Comparison of ENCODE assay signal across 31 cellular contexts in the genomic region with DNA sequence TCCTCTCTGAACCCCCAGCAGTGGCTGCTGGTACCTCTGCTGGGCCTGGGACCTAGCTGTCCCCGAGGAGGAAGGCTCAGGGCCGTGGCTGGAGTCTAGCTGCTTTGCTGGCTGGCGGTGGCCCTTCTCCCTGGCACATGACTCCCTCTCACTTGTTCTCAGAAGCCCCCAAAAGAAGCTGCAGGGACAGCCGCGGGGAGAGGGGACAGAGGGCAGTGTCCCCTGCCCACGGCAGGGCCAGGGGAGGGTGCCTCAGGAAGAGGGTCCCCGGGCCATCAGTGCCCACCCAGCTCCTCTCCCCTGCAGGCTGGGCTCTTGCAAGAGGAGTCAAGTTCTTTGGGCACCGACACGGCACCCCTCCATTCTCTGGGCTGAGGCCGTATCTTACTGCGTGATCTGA. TPM values are rescaled to one million over a fixed set of nuclear protein-coding genes. Genes with fewer than 3 reads are reported as not detected.
DNase-seq lines count a peak whose midpoint lies in the region; ATAC-seq and TF ChIP-seq lines count a peak whose summit lies in the region.
"Had no signal": no experiment of that assay in that cellular context is flagged by ENCODE, and none has a peak within 500 bp of the region (broad histone marks: within the 10 kb centered on the region; RNA-seq: fewer than 3 reads in every experiment).

No MANE protein-coding gene starts in this region.

- BruUV-seq in IMR-90 (replicated peaks; lab: Mats Ljungman, UMichigan), result no TSS peak

- POLR2A ChIA-PET in IMR-90 (lab: Charles Lee; ENCODE audit: unreplicated experiment), result no interaction called here

- CTCF ChIA-PET in IMR-90 (lab: Yijun Ruan, JAX), result no interaction called here

- TF ChIP-seq CTCF in IMR-90 (conservative IDR thresholded peaks at IDR 0.05; ENCODE audit: low read depth, low read length) (no peak), brain (conservative IDR thresholded peaks at IDR 0.05) (no peak), nephron (IDR thresholded peaks at IDR 0.05; ENCODE audit: unreplicated experiment in 3 of 3) (no peak), thoracic aorta (IDR thresholded peaks at IDR 0.05) (no peak)

- H4K20me1 ChIP-seq in IMR-90 (ENCODE audit: insufficient read depth, low read length), result no peaks in the 10 kb centered on the region

- 95% methylated on average over 5 of the region's 11 CpGs; no CpG with 5 or more reads in 1 of the 2 experiments for WGBS in IMR-90 (ENCODE audit: extremely low coverage in 2 of 2, insufficient read length in 1 of 2), 2 experiments

- peaks cover 20% of the 10 kb centered on the region for H3K36me3 Mint-ChIP-seq in brain
- H3K36me3 Mint-ChIP-seq in nephron (ENCODE audit: low read depth), result peaks cover 14% of the 10 kb centered on the region

- H2BK120ac ChIP-seq in IMR-90 (ENCODE audit: low read depth, low read length), result no peak overlapping the region

- H3K9me3 ChIP-seq in IMR-90 (ENCODE audit: control insufficient read depth, insufficient read depth, low read length) (no peaks in the 10 kb centered on the region), thoracic aorta (no peaks in the 10 kb centered on the region)
- H3K9me3 ChIP-seq: BLaER1 treated with 17β-estradiol and CSF1 and Interleukin-3, amounts not matched to agents 10 nM and 100 nM; Caco-2; gastroesophageal sphincter; left lung; right lobe of liver; suprapubic skin had no signal

- H3K27ac ChIP-seq in IMR-90 (ENCODE audit: insufficient read depth, low read length) (no peak overlapping the region), thoracic aorta (peak overlapping the region; percentile 65 to 69)
- H3K27ac ChIP-seq: gastroesophageal sphincter, left lung, WERI-Rb-1 had no signal

- H2AK5ac ChIP-seq in IMR-90 (ENCODE audit: low read depth, low read length), result peak overlapping the region; percentile 51

- no peak overlapping the region for H2AFZ ChIP-seq in IMR-90 (replicated peaks; ENCODE audit: low read length, poor library complexity)

- H3K27me3 ChIP-seq in IMR-90 (ENCODE audit: control insufficient read depth, insufficient read depth, low read length), result no peaks in the 10 kb centered on the region
- no peaks in the 10 kb centered on the region for H3K27me3 ChIP-seq in thoracic aorta (replicated peaks; ENCODE audit: insufficient read depth)
- H3K27me3 ChIP-seq: BLaER1 treated with 17β-estradiol and CSF1 and Interleukin-3, amounts not matched to agents 10 nM and 100 nM; gastroesophageal sphincter; left lung; right lobe of liver; suprapubic skin had no signal

- H2AK9ac ChIP-seq in IMR-90 (replicated peaks; ENCODE audit: low read depth, low read length, poor library complexity), result no peak overlapping the region

- H3K4me2 ChIP-seq in IMR-90 (ENCODE audit: low read depth, low read length), result no peak overlapping the region

- no peak for TF ChIP-seq POLR2A in IMR-90 (IDR thresholded peaks at IDR 0.05; ENCODE audit: low read depth, low read length)

- no peak overlapping the region for H2BK5ac ChIP-seq in IMR-90 (ENCODE audit: low read depth, low read length, poor library complexity, severe bottlenecking)

- no peak for ATAC-seq in IMR-90 (ENCODE audit: low read depth)
- no peak for ATAC-seq in thoracic aorta (ENCODE audit: insufficient number of reproducible peaks, low FRiP score, low read depth)
- no peak for ATAC-seq in left lobe of liver
- ATAC-seq: activated CD8-positive, alpha-beta memory T cell treated with anti-CD3 and anti-CD28 coated beads, Interleukin-2, amount 10 ng/mL, durations not matched to agents 7 days and 5 days; activated T-cell treated with anti-CD3 and anti-CD28 coated beads, Interleukin-2, amount 50 U/mL, for 72 hours; gastroesophageal sphincter; left lung; natural killer cell; PC-3; right lobe of liver; stimulated activated effector memory CD8-positive, alpha-beta T cell treated with anti-CD3 and anti-CD28 coated beads, Interleukin-12 subunit alpha, Interleukin-12 subunit beta, amount 100 ng/mL, for 72 hours had no signal

- H3K9me3 Mint-ChIP-seq in brain, result no peaks in the 10 kb centered on the region
- H3K9me3 Mint-ChIP-seq in nephron, result no peaks in the 10 kb centered on the region
- H3K9me3 Mint-ChIP-seq: activated CD4-positive, alpha-beta T cell treated with anti-CD3 and anti-CD28 coated beads, Interleukin-2, amount 10 ng/mL, durations not matched to agents 24 days and 14 days; activated T-cell treated with anti-CD3 and anti-CD28 coated beads, Interleukin-2, amount 50 U/mL, for 72 hours; natural killer cell; stimulated activated effector memory CD8-positive, alpha-beta T cell treated with anti-CD3 and anti-CD28 coated beads, Interleukin-12 subunit alpha, Interleukin-12 subunit beta, amount 100 ng/mL, for 72 hours had no signal

- H2BK15ac ChIP-seq in IMR-90 (ENCODE audit: low read depth, low read length), result no peak overlapping the region

- no peak overlapping the region for H3K23ac ChIP-seq in IMR-90 (ENCODE audit: low read depth, low read length)

- no peak overlapping the region for H2BK20ac ChIP-seq in IMR-90 (ENCODE audit: low read depth, low read length)

- intact Hi-C loops in IMR-90 (cut with micrococcal nuclease), result no loop called here

- no peak overlapping the region for H3K18ac ChIP-seq in IMR-90 (ENCODE audit: low read depth, low read length)

- no peak overlapping the region for H4K5ac ChIP-seq in IMR-90 (ENCODE audit: low read depth, low read length)

- dilution Hi-C loops in IMR-90 (cut with HindIII; ENCODE audit: low sequenced_read_pairs, unreplicated experiment), result no loop called here

- no peak overlapping the region for H4K8ac ChIP-seq in IMR-90 (ENCODE audit: low read depth in 2 of 2, low read length in 2 of 2)

- H3K27ac Mint-ChIP-seq in brain (peak overlapping the region; percentile 52 to 89 (median 75)), nephron (peak overlapping the region; percentile 77 to 98 (median 96))
- H3K27ac Mint-ChIP-seq: activated CD4-positive, alpha-beta T cell treated with anti-CD3 and anti-CD28 coated beads, Interleukin-2, amount 10 ng/mL, durations not matched to agents 24 days and 14 days; activated T-cell treated with anti-CD3 and anti-CD28 coated beads, Interleukin-2, amount 50 U/mL, for 72 hours; natural killer cell; progenitor cell of endocrine pancreas; stimulated activated effector memory CD8-positive, alpha-beta T cell treated with anti-CD3 and anti-CD28 coated beads, Interleukin-12 subunit alpha, Interleukin-12 subunit beta, amount 100 ng/mL, for 72 hours had no signal

- H3K4me3 ChIP-seq in IMR-90 (ENCODE audit: insufficient read depth, low read depth, low read length), result no peak overlapping the region
- H3K4me3 ChIP-seq in thoracic aorta, result no peak overlapping the region
- H3K4me3 ChIP-seq: BLaER1 treated with 17β-estradiol and CSF1 and Interleukin-3, amounts not matched to agents 10 nM and 100 nM; gastroesophageal sphincter; left lung; right lobe of liver; suprapubic skin had no signal

- H3K14ac ChIP-seq in IMR-90 (replicated peaks; ENCODE audit: low read depth, low read length), result no peak overlapping the region

- no peak overlapping the region for H3K9ac ChIP-seq in IMR-90 (ENCODE audit: low read depth, low read length)

- H3K79me1 ChIP-seq in IMR-90 (ENCODE audit: low read depth in 1 of 2, low read length in 2 of 2), result peaks cover under 1 to 50% of the 10 kb centered on the region in 2 experiments; a peak in 2 of 4 replicates

- H3K27me3 Mint-ChIP-seq in brain (no peaks in the 10 kb centered on the region), nephron (ENCODE audit: low read depth) (no peaks in the 10 kb centered on the region)
- H3K27me3 Mint-ChIP-seq: activated CD4-positive, alpha-beta T cell treated with anti-CD3 and anti-CD28 coated beads, Interleukin-2, amount 10 ng/mL, durations not matched to agents 24 days and 14 days; activated CD8-positive, alpha-beta memory T cell treated with anti-CD3 and anti-CD28 coated beads, Interleukin-2, amount 10 ng/mL, durations not matched to agents 7 days and 5 days; progenitor cell of endocrine pancreas had no signal

- in situ Hi-C loops in IMR-90 (cut with MboI; ENCODE audit: low sequenced_read_pairs), result no loop called here

- no peak overlapping the region for H3K4ac ChIP-seq in IMR-90 (ENCODE audit: low read depth, low read length)

- TF ChIP-seq RAD21 in IMR-90 (IDR thresholded peaks at IDR 0.05; ENCODE audit: low read length), result no peak

- peaks cover 27% of the 10 kb centered on the region for H3K9me1 ChIP-seq in IMR-90 (ENCODE audit: insufficient read depth, low read length)

- peaks cover 1% of the 10 kb centered on the region for H3K36me3 ChIP-seq in IMR-90 (ENCODE audit: control insufficient read depth, insufficient read depth, low read length)
- no peaks in the 10 kb centered on the region for H3K36me3 ChIP-seq in thoracic aorta

- H3K4me1 Mint-ChIP-seq in brain, result peaks cover 78% of the 10 kb centered on the region
- peaks cover 55% of the 10 kb centered on the region for H3K4me1 Mint-ChIP-seq in nephron
- H3K4me1 Mint-ChIP-seq: activated CD8-positive, alpha-beta memory T cell treated with anti-CD3 and anti-CD28 coated beads, Interleukin-2, amount 10 ng/mL, durations not matched to agents 7 days and 5 days; natural killer cell; stimulated activated effector memory CD8-positive, alpha-beta T cell treated with anti-CD3 and anti-CD28 coated beads, Interleukin-12 subunit alpha, Interleukin-12 subunit beta, amount 100 ng/mL, for 72 hours had no signal

- H3K4me1 ChIP-seq in IMR-90 (ENCODE audit: control insufficient read depth, insufficient read depth, low read length), result peaks cover 23% of the 10 kb centered on the region
- peaks cover 50 to 70% of the 10 kb centered on the region in 2 donors for H3K4me1 ChIP-seq in thoracic aorta (ENCODE audit: control insufficient read depth in 1 of 2, low read depth in 2 of 2)
- H3K4me1 ChIP-seq: Caco-2 had no signal

- H4K91ac ChIP-seq in IMR-90 (ENCODE audit: insufficient read depth, low read depth, low read length), result no peak overlapping the region

- DNase-seq in IMR-90 (no peak), thoracic aorta (ENCODE audit: low spot score) (no peak), NCI-H1105 treated with DMSO at 0.1 percent for 48 hours (lab: John Stamatoyannopoulos, UW) (no peak), left lobe of liver (ENCODE audit: low spot score) (no peak), NCI-H1436 treated with DMSO at 0.1 percent for 48 hours (lab: John Stamatoyannopoulos, UW) (no peak)
- DNase-seq: activated CD4-positive, alpha-beta T cell treated with anti-CD3 and anti-CD28 coated beads, Interleukin-2, amount 10 ng/mL, durations not matched to agents 24 days and 14 days; activated CD8-positive, alpha-beta memory T cell treated with anti-CD3 and anti-CD28 coated beads, Interleukin-2, amount 10 ng/mL, durations not matched to agents 7 days and 5 days; activated naive CD4-positive, alpha-beta T cell treated with anti-CD3 and anti-CD28 coated beads, Interleukin-2, amount 50 U/mL, for 16 hours; activated T-cell treated with anti-CD3 and anti-CD28 coated beads, Interleukin-2, amount 50 U/mL, for 72 hours; amniotic stem cell; Caco-2; dermis blood vessel endothelial cell; DMS79 treated with DMSO at 0.1 percent for 48 hours; H7; natural killer cell; NCI-H187 treated with DMSO at 0.1 percent for 48 hours; NCI-H524; PC-3; right lobe of liver; SHP77; stimulated activated CD4-positive, alpha-beta T cell treated with anti-CD3 and anti-CD28 coated beads, Interleukin-12 subunit alpha, Interleukin-12 subunit beta, amount 100 ng/mL, for 4 hours; stimulated activated CD4-positive, alpha-beta T cell treated with anti-CD3 and anti-CD28 coated beads, Interleukin-4, amount 100 ng/mL, for 24 hours; WERI-Rb-1 had no signal

- no peak overlapping the region for H3K56ac ChIP-seq in IMR-90 (ENCODE audit: extremely low read depth, insufficient read depth, low read length)

- no peak overlapping the region for H3K4me3 Mint-ChIP-seq in brain
- peak overlapping the region in 2 of 3 experiments; percentile 16 to 75 for H3K4me3 Mint-ChIP-seq in nephron
- H3K4me3 Mint-ChIP-seq: activated CD4-positive, alpha-beta T cell treated with anti-CD3 and anti-CD28 coated beads, Interleukin-2, amount 10 ng/mL, durations not matched to agents 24 days and 14 days; activated CD8-positive, alpha-beta memory T cell treated with anti-CD3 and anti-CD28 coated beads, Interleukin-2, amount 10 ng/mL, durations not matched to agents 7 days and 5 days; activated T-cell treated with anti-CD3 and anti-CD28 coated beads, Interleukin-2, amount 50 U/mL, for 72 hours; natural killer cell; stimulated activated effector memory CD8-positive, alpha-beta T cell treated with anti-CD3 and anti-CD28 coated beads, Interleukin-12 subunit alpha, Interleukin-12 subunit beta, amount 100 ng/mL, for 72 hours had no signal

RNA-seq across cellular contexts. Expression of gene VAC14, which starts 46.6 kb away (rescaled TPM):
- total RNA-seq in IMR-90 (2012; rRNA removed) (18.3 and 21.1 TPM in 2 replicates), thoracic aorta (10 to 100 TPM; 34.9 to 37.0 TPM), left lobe of liver (17.3 TPM)
- polyA plus RNA-seq in IMR-90 (2012; rRNA removed) (40.2 and 48.3 TPM in 2 replicates), brain (ENCODE audit: insufficient read depth, low read depth, low replicate concordance) (76.0 TPM)
- polyA plus RNA-seq in IMR-90 (2012; cell fraction: cytosol; rRNA removed), result 29.7 and 39.3 TPM in 2 replicates
- 29.2 and 68.0 TPM in 2 replicates for polyA plus RNA-seq in IMR-90 (2012; cell fraction: nucleus; rRNA removed; ENCODE audit: low replicate concordance)

Comparison
In these comparisons a context has a peak if more than half of its experiments do, and no peak if none do; other contexts are left out.
1. H3K4me3 Mint-ChIP-seq: peak in nephron (2 of 3); none in brain (0 of 5).